Comparison of ENCODE assay signal across 20 cellular contexts in the genomic region with DNA sequence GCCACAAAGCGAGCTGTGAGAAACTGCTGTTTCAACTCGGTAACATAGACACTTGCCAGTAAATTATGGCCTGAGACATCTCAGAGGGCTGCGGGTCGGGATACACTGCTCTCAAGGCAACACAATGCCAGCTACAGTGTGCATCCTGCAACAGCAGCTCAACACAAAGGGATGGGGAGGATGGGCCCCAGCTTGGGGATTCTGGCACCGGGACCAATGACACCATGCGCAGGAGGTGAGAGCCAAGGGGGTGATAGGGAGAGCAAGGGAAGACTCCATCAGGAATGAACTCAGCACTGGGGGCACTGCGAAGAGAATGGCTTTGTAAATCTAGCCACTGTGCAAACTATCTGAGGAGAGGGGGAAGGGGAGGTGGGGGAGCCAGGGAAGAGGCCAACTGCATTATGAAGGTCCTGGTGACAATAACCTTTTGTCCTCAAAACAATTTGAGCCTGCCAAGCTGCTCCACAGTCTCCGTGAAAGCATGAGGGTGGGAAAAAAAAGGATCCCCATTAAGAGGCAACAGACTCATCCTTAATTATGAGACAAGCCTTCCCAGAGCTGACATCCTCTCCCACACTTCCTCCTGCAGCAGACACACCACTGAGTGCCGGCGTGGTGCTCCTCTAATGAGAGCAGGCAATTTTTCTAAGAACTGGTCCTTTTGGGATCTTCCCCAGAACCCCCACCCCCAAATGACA.
DNase-seq lines count a peak whose midpoint lies in the region; ATAC-seq, FAIRE-seq and TF ChIP-seq lines count a peak whose summit lies in the region.
"Had no signal": no experiment of that assay in that cellular context is flagged by ENCODE, and none has a peak within 500 bp of the region (broad histone marks: within the 10 kb centered on the region; RNA-seq: fewer than 3 reads in every experiment).

No MANE protein-coding gene starts in this region.

- H3K4me2 ChIP-seq in H1 (ENCODE audit: insufficient read depth in 1 of 2, low read depth in 2 of 2, low read length in 2 of 2) (no peak overlapping the region), mesenchymal stem cell (ENCODE audit: low read length, poor library complexity, severe bottlenecking) (no peak overlapping the region)

- H2BK120ac ChIP-seq in H1 (replicated peaks; ENCODE audit: low read depth, low read length) (no peak overlapping the region), mesenchymal stem cell (ENCODE audit: low read depth, low read length) (no peak overlapping the region)

- 0 out of 2 replicates have a peak overlapping the region, but pooled peaks have one; percentile 55 for H2AK5ac ChIP-seq in H1 (ENCODE audit: low read depth, low read length)
- peak overlapping the region; percentile 83 for H2AK5ac ChIP-seq in mesenchymal stem cell (ENCODE audit: low read length, severe bottlenecking)

- H3K18ac ChIP-seq in H1 (ENCODE audit: extremely low read depth, low read length) (peak overlapping the region; percentile 14), mesenchymal stem cell (ENCODE audit: low read depth in 1 of 2, low read length in 2 of 2) (peak overlapping the region in 1 of 2 experiments; percentile 42)

- no peak overlapping the region; the same call in 1 of the 2 replicates for H4K8ac ChIP-seq in H1 (ENCODE audit: extremely low read depth, insufficient read depth, low read length)
- H4K8ac ChIP-seq in mesenchymal stem cell (ENCODE audit: low read length) = no peak overlapping the region

- no peak overlapping the region for H4K91ac ChIP-seq in H1 (replicated peaks; ENCODE audit: insufficient read length, low read length)
- peak overlapping the region; percentile 6 for H4K91ac ChIP-seq in mesenchymal stem cell (ENCODE audit: low read length)

- H3K36me3 ChIP-seq in H1 (ENCODE audit: control insufficient read depth in 2 of 4, insufficient read depth in 4 of 4, low read length in 3 of 4) = peaks cover 0 to 2% (median 0%) of the 10 kb centered on the region in 4 experiments; a peak in 1 of 8 replicates
- no peaks in the 10 kb centered on the region for H3K36me3 ChIP-seq in mesenchymal stem cell (ENCODE audit: control insufficient read depth in 1 of 2, insufficient read depth in 2 of 2, low read depth in 1 of 2, low read length in 2 of 2)
- no peaks in the 10 kb centered on the region for H3K36me3 ChIP-seq in stomach smooth muscle (ENCODE audit: control insufficient read depth in 2 of 2, insufficient read depth in 2 of 2, low read length in 2 of 2)
- H3K36me3 ChIP-seq: colonic mucosa, lower lobe of right lung, tibial nerve had no signal

- H3K27me3 ChIP-seq in H1 (replicated peaks in 1 of 4; ENCODE audit: control insufficient read depth in 3 of 4, extremely low read depth in 1 of 4, insufficient read depth in 3 of 4, low read length in 3 of 4) = no peaks in the 10 kb centered on the region
- no peaks in the 10 kb centered on the region for H3K27me3 ChIP-seq in mesenchymal stem cell (ENCODE audit: control insufficient read depth in 1 of 2, insufficient read depth in 1 of 2, low read length in 2 of 2)
- no peaks in the 10 kb centered on the region for H3K27me3 ChIP-seq in stomach smooth muscle (ENCODE audit: control insufficient read depth in 1 of 2, insufficient read depth in 2 of 2, low read length in 2 of 2)
- H3K27me3 ChIP-seq: colonic mucosa, tibial nerve had no signal

- no peak overlapping the region; a peak in 1 of 7 replicates for H3K9ac ChIP-seq in H1 (replicated peaks in 1 of 4; ENCODE audit: extremely low read depth in 1 of 4, low read depth in 3 of 4, low read length in 3 of 4)
- H3K9ac ChIP-seq in mesenchymal stem cell (ENCODE audit: low read length) = peak overlapping the region; percentile 82
- no peak overlapping the region for H3K9ac ChIP-seq in stomach smooth muscle (ENCODE audit: low read length in 2 of 2)

- no peaks in the 10 kb centered on the region for H3K79me2 ChIP-seq in H1 (ENCODE audit: control insufficient read depth in 1 of 2, insufficient read depth in 2 of 2, low read length in 2 of 2)

- TF ChIP-seq CTCF in H1 (IDR thresholded peaks at IDR 0.05; ENCODE audit: control extremely low read depth in 1 of 3, insufficient read depth in 1 of 3, low read depth in 1 of 3, low read length in 3 of 3) = no peak

- H3K4me1 ChIP-seq in H1 (replicated peaks in 1 of 4; ENCODE audit: control insufficient read depth in 3 of 4, insufficient read depth in 4 of 4, low read length in 3 of 4) = peaks cover 0 to 12% (median 9%) of the 10 kb centered on the region in 4 experiments; a peak in 6 of 7 replicates
- H3K4me1 ChIP-seq in mesenchymal stem cell (ENCODE audit: control insufficient read depth, insufficient read depth, low read depth, low read length) = peaks cover 22% of the 10 kb centered on the region
- peaks cover 31% of the 10 kb centered on the region for H3K4me1 ChIP-seq in stomach smooth muscle (ENCODE audit: control insufficient read depth, insufficient read depth, low read length)
- H3K4me1 ChIP-seq: colonic mucosa had no signal

- POLR2A ChIA-PET in H1 (lab: Charles Lee; ENCODE audit: partially characterized antibody) = interaction anchor here (0.8 to 1.8 kb wide), 2 partner anchors 13 to 23 kb away, joined by 3 to 7 read pairs; no protein-coding TSS in a partner anchor

- no peak overlapping the region for H4K5ac ChIP-seq in H1 (ENCODE audit: insufficient read length, low read depth, low read length)

- no peak overlapping the region for H2AFZ ChIP-seq in H1 (ENCODE audit: low read length)
- no peak overlapping the region for H2AFZ ChIP-seq in mesenchymal stem cell (ENCODE audit: low read depth, low read length)

- H2BK12ac ChIP-seq in H1 (ENCODE audit: low read depth, low read length) (no peak overlapping the region), mesenchymal stem cell (ENCODE audit: low read length in 2 of 2) (peak overlapping the region in 1 of 2 experiments; percentile 34)

- peak; percentile 66 for DNase-seq in NCI-H69 (lab: John Stamatoyannopoulos, UW)
- no peak for DNase-seq in H1 (ENCODE audit: low read depth in 1 of 2, low spot score in 2 of 2)
- no peak for DNase-seq in mesenchymal stem cell
- no peak for DNase-seq in NCI-H524 (lab: John Stamatoyannopoulos, UW)
- DNase-seq in activated naive CD4-positive, alpha-beta T cell treated with anti-CD3 and anti-CD28 coated beads, Interleukin-2, amount 50 U/mL, for 72 hours (ENCODE audit: low spot score in 2 of 2) = no peak
- no peak for DNase-seq in SIG-M5 (lab: John Stamatoyannopoulos, UW)
- no peak for DNase-seq in NCI-H2107 treated with DMSO at 0.1 percent for 48 hours (lab: John Stamatoyannopoulos, UW; ENCODE audit: unreplicated experiment)
- DNase-seq: activated CD4-positive, alpha-beta T cell treated with anti-CD3 and anti-CD28 coated beads, Interleukin-2, amount 10 ng/mL, durations not matched to agents 7 days and 5 days; activated T-cell treated with anti-CD3 and anti-CD28 coated beads, Interleukin-2, amount 50 U/mL, for 24 hours; colonic mucosa; lower lobe of right lung; NCI-H1436 treated with DMSO at 0.1 percent for 48 hours; NK-92 treated with Interleukin-12 subunit alpha and Interleukin-12 subunit beta, amount 100 ng/mL, for 24 hours; occipital lobe; SHP77 treated with DMSO at 0.1 percent for 48 hours; T-helper 9 cell had no signal

- H3K4ac ChIP-seq in H1 (replicated peaks; ENCODE audit: insufficient read length, low read depth, low read length) (no peak overlapping the region), mesenchymal stem cell (ENCODE audit: low read depth in 1 of 2, low read length in 2 of 2) (peak overlapping the region in 1 of 2 experiments; percentile 25)

- TF ChIP-seq RAD21 in H1 (IDR thresholded peaks at IDR 0.05 in 1 of 2, conservative IDR thresholded peaks at IDR 0.05 in 1 of 2; ENCODE audit: low read depth in 2 of 2, low read length in 2 of 2) = no peak

- ATAC-seq in activated naive CD4-positive, alpha-beta T cell treated with anti-CD3 and anti-CD28 coated beads, Interleukin-2, amount 50 U/mL, for 72 hours = no peak

- H3K23me2 ChIP-seq in H1 (ENCODE audit: low read depth, low read length) = no peaks in the 10 kb centered on the region

- no peaks in the 10 kb centered on the region for H4K20me1 ChIP-seq in H1 (replicated peaks in 1 of 2; ENCODE audit: control insufficient read depth in 1 of 2, insufficient read depth in 2 of 2, low read length in 2 of 2)

- H3K23ac ChIP-seq in H1 (ENCODE audit: insufficient read length) (no peak overlapping the region), mesenchymal stem cell (ENCODE audit: low read length in 2 of 2) (no peak overlapping the region)

- H3K14ac ChIP-seq in H1 (ENCODE audit: insufficient read length) (no peak overlapping the region), mesenchymal stem cell (ENCODE audit: low read length in 2 of 2) (no peak overlapping the region)

- peak overlapping the region; percentile 9; the same call in 1 of the 2 replicates for H2BK20ac ChIP-seq in H1 (ENCODE audit: low read length)

- no peak for FAIRE-seq in H1 (lab: Jason Lieb, UNC)

- peak overlapping the region; percentile 55; the same call in 1 of the 2 replicates for H2BK15ac ChIP-seq in H1 (ENCODE audit: low read length)
- H2BK15ac ChIP-seq in mesenchymal stem cell (ENCODE audit: low read depth, poor library complexity, severe bottlenecking) = no peak overlapping the region

- no peaks in the 10 kb centered on the region for H3K36me3 Mint-ChIP-seq in activated naive CD4-positive, alpha-beta T cell treated with anti-CD3 and anti-CD28 coated beads, Interleukin-2, amount 50 U/mL, for 72 hours

- H3K27ac ChIP-seq in H1 (ENCODE audit: low read depth, low read length) (no peak overlapping the region), mesenchymal stem cell (ENCODE audit: low read length, poor library complexity, severe bottlenecking) (no peak overlapping the region), stomach smooth muscle (ENCODE audit: low read length) (peak overlapping the region; percentile 18)
- H3K27ac ChIP-seq: C4-2B, colonic mucosa, HL-60, lower lobe of right lung had no signal

- TF ChIP-seq EP300 in H1 (IDR thresholded peaks at IDR 0.05; ENCODE audit: borderline replicate concordance in 1 of 2, low read depth in 2 of 2, low read length in 2 of 2) = no peak

- H3K4me3 ChIP-seq in H1 (ENCODE audit: extremely low read depth in 1 of 4, insufficient read depth in 2 of 4, low read depth in 3 of 4, low read length in 4 of 4) (no peak overlapping the region), mesenchymal stem cell (ENCODE audit: insufficient read depth in 1 of 2, low read depth in 1 of 2, low read length in 2 of 2) (peak overlapping the region in 1 of 2 experiments; percentile 19), stomach smooth muscle (ENCODE audit: low read length in 2 of 2) (no peak overlapping the region)
- H3K4me3 ChIP-seq: colonic mucosa, lower lobe of right lung, tibial nerve had no signal

- TF ChIP-seq POLR2A in H1 (IDR thresholded peaks at IDR 0.05; ENCODE audit: control extremely low read depth in 1 of 2, low read depth in 2 of 2, low read length in 2 of 2) = no peak

- H3K56ac ChIP-seq in H1 (replicated peaks; ENCODE audit: insufficient read length, low read depth, low read length) = no peak overlapping the region

- WGBS in H1 (ENCODE audit: extremely low coverage in 1 of 2, insufficient coverage in 1 of 2, insufficient read length in 1 of 2, insufficient replicate concordance in 2 of 2, low coverage in 1 of 2, low lambda C conversion rate in 2 of 2, missing lambda C conversion rate in 1 of 2), 2 experiments = 86% methylated on average over 10 of the region's 10 CpGs; no CpG with 5 or more reads in 1 of the 2 experiments
- 68% methylated on average over 10 of the region's 10 CpGs for WGBS in mesenchymal stem cell

- no peaks in the 10 kb centered on the region for H3K9me3 Mint-ChIP-seq in activated naive CD4-positive, alpha-beta T cell treated with anti-CD3 and anti-CD28 coated beads, Interleukin-2, amount 50 U/mL, for 72 hours
- H3K9me3 Mint-ChIP-seq: activated CD4-positive, alpha-beta T cell treated with anti-CD3 and anti-CD28 coated beads, Interleukin-2, amount 10 ng/mL, durations not matched to agents 7 days and 5 days; activated T-cell treated with anti-CD3 and anti-CD28 coated beads, Interleukin-2, amount 50 U/mL, for 24 hours had no signal

- H3K9me3 ChIP-seq in H1 (ENCODE audit: insufficient read depth in 2 of 2, low read depth in 1 of 2, low read length in 1 of 2) (no peaks in the 10 kb centered on the region), mesenchymal stem cell (ENCODE audit: control insufficient read depth, low read length) (no peaks in the 10 kb centered on the region), stomach smooth muscle (ENCODE audit: control insufficient read depth in 2 of 2, low read length in 2 of 2) (no peaks in the 10 kb centered on the region)
- H3K9me3 ChIP-seq: colonic mucosa, lower lobe of right lung, tibial nerve had no signal

- H2BK5ac ChIP-seq in H1 (ENCODE audit: low read depth, low read length) (peak overlapping the region; percentile 53; the same call in 1 of the 2 replicates), mesenchymal stem cell (ENCODE audit: low read depth, low read length, poor library complexity, severe bottlenecking) (no peak overlapping the region)

- no peak overlapping the region for H3K27ac Mint-ChIP-seq in activated naive CD4-positive, alpha-beta T cell treated with anti-CD3 and anti-CD28 coated beads, Interleukin-2, amount 50 U/mL, for 72 hours
- H3K27ac Mint-ChIP-seq: activated CD4-positive, alpha-beta T cell treated with anti-CD3 and anti-CD28 coated beads, Interleukin-2, amount 10 ng/mL, durations not matched to agents 7 days and 5 days; activated T-cell treated with anti-CD3 and anti-CD28 coated beads, Interleukin-2, amount 50 U/mL, for 24 hours had no signal

- CTCF ChIA-PET in H1 (lab: Charles Lee; ENCODE audit: partially characterized antibody) = interaction anchor here (0.7 to 3.5 kb wide), 10 partner anchors 10 to 166 kb away, joined by 3 to 13 read pairs (median 3); no protein-coding TSS in a partner anchor

- H3K79me1 ChIP-seq in H1 (ENCODE audit: low read depth, low read length) = no peaks in the 10 kb centered on the region
- H3K79me1 ChIP-seq in mesenchymal stem cell (replicated peaks; ENCODE audit: low read length, poor library complexity, severe bottlenecking) = peaks cover 2% of the 10 kb centered on the region
